In the genomic region with DNA sequence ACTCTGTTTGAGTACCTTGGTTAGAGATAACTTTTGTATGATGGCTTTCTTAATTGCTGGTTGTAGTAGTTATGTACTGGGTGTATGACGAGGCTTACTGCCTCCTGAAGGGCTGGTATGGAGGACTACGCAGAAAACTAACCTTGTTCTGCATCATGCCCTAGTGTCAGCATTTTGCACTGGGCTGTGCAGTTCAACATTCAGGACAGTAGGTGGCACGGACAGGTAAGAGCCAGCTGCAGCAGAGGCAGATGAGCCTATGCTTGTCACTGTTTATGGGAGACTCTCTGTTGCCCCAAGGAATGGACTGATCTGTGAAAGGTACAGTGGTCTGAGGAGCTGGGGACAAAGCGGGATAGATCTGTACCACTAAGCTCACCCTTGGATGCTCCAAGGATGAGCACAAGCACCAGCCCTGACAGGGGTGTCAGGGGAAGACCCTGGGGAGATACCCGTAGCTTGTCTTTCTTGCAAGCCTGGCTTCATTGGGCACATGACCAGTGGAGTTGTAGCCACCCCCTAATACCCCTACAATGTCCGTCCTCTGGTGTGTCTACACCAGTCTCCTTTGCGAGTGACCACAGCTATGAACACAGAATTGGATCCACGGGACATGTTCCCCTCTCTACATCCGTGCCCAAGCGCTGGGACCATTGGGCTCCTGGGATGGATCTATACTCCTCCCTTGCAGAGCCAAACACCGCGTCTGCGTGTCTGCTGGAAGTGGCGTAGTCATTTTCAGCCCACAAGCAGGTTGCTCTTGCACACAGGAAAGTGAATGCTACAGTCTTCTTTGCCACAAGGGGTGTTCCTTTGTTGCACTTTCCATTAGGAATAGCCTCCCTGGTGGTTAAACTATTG, we compare ENCODE assay signal across 9 cellular contexts. TPM values are rescaled to one million over a fixed set of nuclear protein-coding genes. Genes with fewer than 3 reads are reported as not detected.
A peak's percentile ranks its signal among the peaks of the same experiment; 100 is the strongest.
DNase-seq lines count a peak whose midpoint lies in the region; ATAC-seq, FAIRE-seq and TF ChIP-seq lines count a peak whose summit lies in the region.
"Had no signal": no experiment of that assay in that cellular context is flagged by ENCODE, and none has a peak within 500 bp of the region (broad histone marks: within the 10 kb centered on the region; RNA-seq: fewer than 3 reads in every experiment).

No MANE protein-coding gene starts in this region.

- H3F3A ChIP-seq in GM23338 (replicated peaks; ENCODE audit: low read depth), result no peaks in the 10 kb centered on the region

- no peaks in the 10 kb centered on the region for H3K27me3 ChIP-seq in GM23338 (ENCODE audit: insufficient read depth)

- no peaks in the 10 kb centered on the region for H3K79me2 ChIP-seq in GM23338 (replicated peaks; ENCODE audit: insufficient read depth)

- H3K27ac Mint-ChIP-seq in GM23338, result no peak overlapping the region
- H3K27ac Mint-ChIP-seq: naive thymus-derived CD8-positive, alpha-beta T cell had no signal

- H3K27me3 Mint-ChIP-seq in GM23338 (ENCODE audit: insufficient read depth, low read depth, poor library complexity), result no peaks in the 10 kb centered on the region

- H3K27ac ChIP-seq in GM23338 (ENCODE audit: low read depth), result no peak overlapping the region

- no peaks in the 10 kb centered on the region for H3K9me3 Mint-ChIP-seq in GM23338
- H3K9me3 Mint-ChIP-seq: naive thymus-derived CD8-positive, alpha-beta T cell had no signal

- no peak for FAIRE-seq in frontal cortex (lab: Jason Lieb, UNC)

- no peak overlapping the region for H3K4me3 Mint-ChIP-seq in GM23338
- H3K4me3 Mint-ChIP-seq: naive thymus-derived CD8-positive, alpha-beta T cell had no signal

- peak; percentile 79 to 95 for TF ChIP-seq CTCF in GM23338 (conservative IDR thresholded peaks at IDR 0.05; ENCODE audit: low read depth in 2 of 2)

- H3K4me3 ChIP-seq in GM23338, result no peak overlapping the region

- no peaks in the 10 kb centered on the region for H3K36me3 Mint-ChIP-seq in GM23338 (ENCODE audit: low read depth)
- H3K36me3 Mint-ChIP-seq: naive thymus-derived CD8-positive, alpha-beta T cell had no signal

- H3K36me3 ChIP-seq in GM23338 (ENCODE audit: insufficient read depth), result no peaks in the 10 kb centered on the region

- ATAC-seq in GM23338, result peak; percentile 100

- H3K9me2 ChIP-seq in GM23338 (ENCODE audit: insufficient read depth), result no peaks in the 10 kb centered on the region

- no peaks in the 10 kb centered on the region for H3K4me1 Mint-ChIP-seq in GM23338
- H3K4me1 Mint-ChIP-seq: naive thymus-derived CD8-positive, alpha-beta T cell had no signal

- peak overlapping the region; percentile 56; the same call in 1 of the 2 replicates for H2AFZ ChIP-seq in GM23338

- DNase-seq in A172 (ENCODE audit: low spot score) (peak; percentile 41), GDM1 (lab: John Stamatoyannopoulos, UW) (peak; percentile 33), GM23338 (ENCODE audit: low spot score) (peak; percentile 92), HuH-7.5 (ENCODE audit: low spot score) (peak; percentile 6), RKO (ENCODE audit: low spot score) (peak; percentile 39), astrocyte of the hippocampus (ENCODE audit: low read depth, low spot score) (peak; percentile 50), lung microvascular endothelial cell (ENCODE audit: low read depth in 2 of 2) (peak; percentile 61 to 82), frontal cortex (ENCODE audit: low spot score in 2 of 2) (no peak)

- H3K4me1 ChIP-seq in GM23338 (ENCODE audit: insufficient read depth), result no peaks in the 10 kb centered on the region

- no peaks in the 10 kb centered on the region for H4K20me1 ChIP-seq in GM23338 (replicated peaks; ENCODE audit: insufficient read depth)

- H3K4me2 ChIP-seq in GM23338, result no peak overlapping the region

TF ChIP-seq in GM23338, 12 proteins besides CTCF, POLR2A, EP300 and RAD21 (continues in another document):
- TF ChIP-seq ZNF331 (CRISPR knock-in tag; IDR thresholded peaks at IDR 0.05; ENCODE audit: low read depth) (no peak), EZH2 (IDR thresholded peaks at IDR 0.05; ENCODE audit: low read depth, unreplicated experiment) (no peak), STAT1 (IDR thresholded peaks at IDR 0.05; ENCODE audit: unreplicated experiment) (no peak), JUNB (IDR thresholded peaks at IDR 0.05; ENCODE audit: unreplicated experiment) (no peak), EZH2phosphoT487 (IDR thresholded peaks at IDR 0.05; ENCODE audit: unreplicated experiment) (no peak), NANOG (IDR thresholded peaks at IDR 0.05; ENCODE audit: borderline replicate concordance) (no peak), POLR2AphosphoS5 (IDR thresholded peaks at IDR 0.05; ENCODE audit: low read depth) (no peak), CREB1 (CRISPR knock-in tag; IDR thresholded peaks at IDR 0.05; ENCODE audit: low read depth) (no peak)
- TF ChIP-seq, protein P1, sequence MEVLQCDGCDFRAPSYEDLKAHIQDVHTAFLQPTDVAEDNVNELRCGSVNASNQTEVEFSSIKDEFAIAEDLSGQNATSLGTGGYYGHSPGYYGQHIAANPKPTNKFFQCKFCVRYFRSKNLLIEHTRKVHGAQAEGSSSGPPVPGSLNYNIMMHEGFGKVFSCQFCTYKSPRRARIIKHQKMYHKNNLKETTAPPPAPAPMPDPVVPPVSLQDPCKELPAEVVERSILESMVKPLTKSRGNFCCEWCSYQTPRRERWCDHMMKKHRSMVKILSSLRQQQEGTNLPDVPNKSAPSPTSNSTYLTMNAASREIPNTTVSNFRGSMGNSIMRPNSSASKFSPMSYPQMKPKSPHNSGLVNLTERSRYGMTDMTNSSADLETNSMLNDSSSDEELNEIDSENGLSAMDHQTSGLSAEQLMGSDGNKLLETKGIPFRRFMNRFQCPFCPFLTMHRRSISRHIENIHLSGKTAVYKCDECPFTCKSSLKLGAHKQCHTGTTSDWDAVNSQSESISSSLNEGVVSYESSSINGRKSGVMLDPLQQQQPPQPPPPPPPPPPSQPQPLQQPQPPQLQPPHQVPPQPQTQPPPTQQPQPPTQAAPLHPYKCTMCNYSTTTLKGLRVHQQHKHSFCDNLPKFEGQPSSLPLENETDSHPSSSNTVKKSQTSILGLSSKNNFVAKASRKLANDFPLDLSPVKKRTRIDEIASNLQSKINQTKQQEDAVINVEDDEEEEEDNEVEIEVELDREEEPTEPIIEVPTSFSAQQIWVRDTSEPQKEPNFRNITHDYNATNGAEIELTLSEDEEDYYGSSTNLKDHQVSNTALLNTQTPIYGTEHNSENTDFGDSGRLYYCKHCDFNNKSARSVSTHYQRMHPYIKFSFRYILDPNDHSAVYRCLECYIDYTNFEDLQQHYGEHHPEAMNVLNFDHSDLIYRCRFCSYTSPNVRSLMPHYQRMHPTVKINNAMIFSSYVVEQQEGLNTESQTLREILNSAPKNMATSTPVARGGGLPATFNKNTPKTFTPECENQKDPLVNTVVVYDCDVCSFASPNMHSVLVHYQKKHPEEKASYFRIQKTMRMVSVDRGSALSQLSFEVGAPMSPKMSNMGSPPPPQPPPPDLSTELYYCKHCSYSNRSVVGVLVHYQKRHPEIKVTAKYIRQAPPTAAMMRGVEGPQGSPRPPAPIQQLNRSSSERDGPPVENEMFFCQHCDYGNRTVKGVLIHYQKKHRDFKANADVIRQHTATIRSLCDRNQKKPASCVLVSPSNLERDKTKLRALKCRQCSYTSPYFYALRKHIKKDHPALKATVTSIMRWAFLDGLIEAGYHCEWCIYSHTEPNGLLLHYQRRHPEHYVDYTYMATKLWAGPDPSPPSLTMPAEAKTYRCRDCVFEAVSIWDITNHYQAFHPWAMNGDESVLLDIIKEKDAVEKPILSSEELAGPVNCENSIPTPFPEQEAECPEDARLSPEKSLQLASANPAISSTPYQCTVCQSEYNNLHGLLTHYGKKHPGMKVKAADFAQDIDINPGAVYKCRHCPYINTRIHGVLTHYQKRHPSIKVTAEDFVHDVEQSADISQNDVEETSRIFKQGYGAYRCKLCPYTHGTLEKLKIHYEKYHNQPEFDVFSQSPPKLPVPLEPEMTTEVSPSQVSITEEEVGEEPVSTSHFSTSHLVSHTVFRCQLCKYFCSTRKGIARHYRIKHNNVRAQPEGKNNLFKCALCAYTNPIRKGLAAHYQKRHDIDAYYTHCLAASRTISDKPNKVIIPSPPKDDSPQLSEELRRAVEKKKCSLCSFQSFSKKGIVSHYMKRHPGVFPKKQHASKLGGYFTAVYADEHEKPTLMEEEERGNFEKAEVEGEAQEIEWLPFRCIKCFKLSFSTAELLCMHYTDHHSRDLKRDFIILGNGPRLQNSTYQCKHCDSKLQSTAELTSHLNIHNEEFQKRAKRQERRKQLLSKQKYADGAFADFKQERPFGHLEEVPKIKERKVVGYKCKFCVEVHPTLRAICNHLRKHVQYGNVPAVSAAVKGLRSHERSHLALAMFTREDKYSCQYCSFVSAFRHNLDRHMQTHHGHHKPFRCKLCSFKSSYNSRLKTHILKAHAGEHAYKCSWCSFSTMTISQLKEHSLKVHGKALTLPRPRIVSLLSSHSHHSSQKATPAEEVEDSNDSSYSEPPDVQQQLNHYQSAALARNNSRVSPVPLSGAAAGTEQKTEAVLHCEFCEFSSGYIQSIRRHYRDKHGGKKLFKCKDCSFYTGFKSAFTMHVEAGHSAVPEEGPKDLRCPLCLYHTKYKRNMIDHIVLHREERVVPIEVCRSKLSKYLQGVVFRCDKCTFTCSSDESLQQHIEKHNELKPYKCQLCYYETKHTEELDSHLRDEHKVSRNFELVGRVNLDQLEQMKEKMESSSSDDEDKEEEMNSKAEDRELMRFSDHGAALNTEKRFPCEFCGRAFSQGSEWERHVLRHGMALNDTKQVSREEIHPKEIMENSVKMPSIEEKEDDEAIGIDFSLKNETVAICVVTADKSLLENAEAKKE (CRISPR knock-in tag; IDR thresholded peaks at IDR 0.05), result no peak
- TF ChIP-seq, protein P2, sequence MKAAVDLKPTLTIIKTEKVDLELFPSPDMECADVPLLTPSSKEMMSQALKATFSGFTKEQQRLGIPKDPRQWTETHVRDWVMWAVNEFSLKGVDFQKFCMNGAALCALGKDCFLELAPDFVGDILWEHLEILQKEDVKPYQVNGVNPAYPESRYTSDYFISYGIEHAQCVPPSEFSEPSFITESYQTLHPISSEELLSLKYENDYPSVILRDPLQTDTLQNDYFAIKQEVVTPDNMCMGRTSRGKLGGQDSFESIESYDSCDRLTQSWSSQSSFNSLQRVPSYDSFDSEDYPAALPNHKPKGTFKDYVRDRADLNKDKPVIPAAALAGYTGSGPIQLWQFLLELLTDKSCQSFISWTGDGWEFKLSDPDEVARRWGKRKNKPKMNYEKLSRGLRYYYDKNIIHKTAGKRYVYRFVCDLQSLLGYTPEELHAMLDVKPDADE (IDR thresholded peaks at IDR 0.05), result no peak

RNA-seq across cellular contexts. Expression of a gene that starts 51.1 kb away (rescaled TPM):
- 0.03 and 0.38 TPM in 2 replicates for total RNA-seq in A172 (2014; rRNA removed; shearing (Covaris generic))
- total RNA-seq in GM23338 (2014; rRNA removed; shearing (Covaris generic)), result 0.17 and 2.0 TPM in 2 replicates
- 1.4 and 2.2 TPM in 2 replicates for polyA plus RNA-seq in GM23338 (2016; fragmentation: Nextera tagmentation; extraction: Ambion mirVana)
- total RNA-seq in lung microvascular endothelial cell (not detected in 2 replicates), frontal cortex (not detected)
- total RNA-seq: naive thymus-derived CD8-positive, alpha-beta T cell had no signal
- polyA plus RNA-seq: naive thymus-derived CD8-positive, alpha-beta T cell had no signal

Comparison
In these comparisons a context has a peak if more than half of its experiments do, and no peak if none do; other contexts are left out.
1. DNase-seq: peak in A172 (single experiment), GDM1 (single experiment), GM23338 (single experiment), HuH-7.5 (single experiment), RKO (single experiment), astrocyte of the hippocampus (single experiment) and lung microvascular endothelial cell (2 of 2); none in frontal cortex (0 of 2).